Comparison of ENCODE assay signal across 8 cellular contexts in the genomic region with DNA sequence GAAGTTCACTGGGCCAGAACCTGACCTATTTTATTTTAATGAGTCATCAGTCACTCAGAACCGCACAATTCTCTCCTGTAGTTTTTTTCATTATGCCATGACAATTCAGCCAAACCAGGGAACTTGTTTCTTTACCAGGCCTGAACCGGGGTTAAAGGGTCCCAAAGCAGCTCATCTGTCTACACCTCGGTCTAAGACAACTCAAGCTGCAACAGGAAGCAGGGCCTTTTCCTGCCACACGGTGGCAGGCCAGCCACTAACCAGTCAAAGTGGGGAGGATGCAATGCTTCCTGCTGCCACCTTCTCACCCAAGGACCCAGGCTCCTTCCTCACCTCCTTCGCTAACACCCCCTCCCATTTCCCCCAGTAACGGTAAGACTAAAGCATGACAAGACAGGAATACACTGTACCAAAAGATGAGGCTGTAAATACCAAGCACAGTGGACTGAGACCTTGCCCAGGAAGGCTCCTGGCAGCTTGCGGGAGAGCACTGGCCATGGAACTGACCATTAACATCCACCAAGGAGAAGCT. TPM values are rescaled to one million over a fixed set of nuclear protein-coding genes. Genes with fewer than 3 reads are reported as not detected.
DNase-seq lines count a peak whose midpoint lies in the region; ATAC-seq and TF ChIP-seq lines count a peak whose summit lies in the region.

No MANE protein-coding gene starts in this region.

- H3K27ac ChIP-seq in Peyer's patch (no peak overlapping the region), foreskin keratinocyte (no peak overlapping the region)

- H3K27me3 ChIP-seq in Peyer's patch = no peaks in the 10 kb centered on the region
- no peaks in the 10 kb centered on the region for H3K27me3 ChIP-seq in foreskin keratinocyte

- DNase-seq in SIG-M5 treated with dmso at 0.1 percent for 504 hours (lab: John Stamatoyannopoulos, UW; ENCODE audit: unreplicated experiment) (peak; percentile 72), SIG-M5 (lab: John Stamatoyannopoulos, UW) (no peak), Peyer's patch (peak; percentile 66 to 89 (median 70)), activated T-helper 1 cell treated with Interleukin-2 at 50 U/mL for 16 hours (ENCODE audit: low read depth) (peak; percentile 51), foreskin keratinocyte (peak in 1 of 2 donors; percentile 33), posterior cingulate gyrus (peak in 9 of 10 donors; percentile 46 to 94 (median 61)), GF-D8 (lab: John Stamatoyannopoulos, UW) (no peak)

- peak; percentile 71 to 90 (median 86) for TF ChIP-seq CTCF in Peyer's patch (IDR thresholded peaks at IDR 0.05)
- peak; percentile 85 for TF ChIP-seq CTCF in foreskin keratinocyte (conservative IDR thresholded peaks at IDR 0.05)

- H3K4me1 ChIP-seq in Peyer's patch = no peaks in the 10 kb centered on the region
- H3K4me1 ChIP-seq in foreskin keratinocyte = no peaks in the 10 kb centered on the region

- no peak for TF ChIP-seq POLR2A in Peyer's patch (IDR thresholded peaks at IDR 0.05)

- H3K4me3 ChIP-seq in Peyer's patch = no peak overlapping the region

- H3K36me3 ChIP-seq in Peyer's patch = no peaks in the 10 kb centered on the region

- ATAC-seq in HG02981 (IDR thresholded peaks at IDR 0.05; ENCODE audit: unreplicated experiment) (peak; percentile 90), foreskin keratinocyte (peak; percentile 81)

- H3K9me3 ChIP-seq in Peyer's patch = no peaks in the 10 kb centered on the region

- intact Hi-C loops in posterior cingulate gyrus (cut with DNase I) = loop anchor here (2.0 to 10.0 kb wide), 4 partner anchors 56 to 548 kb away; partner anchors contain the start of gene ACKR3

RNA-seq across cellular contexts. Expression of gene ACKR3, which starts 56.7 kb away (rescaled TPM):
- total RNA-seq in Peyer's patch = 10 to 100 TPM in 3 of 4 donors, 1 to 10 TPM in 1; 6.3 to 49.5 (median 22.2) TPM
- 1.8 and 2.8 TPM in 2 replicates for total RNA-seq in foreskin keratinocyte
- 1.3 and 1.6 TPM in 2 replicates for polyA plus RNA-seq in foreskin keratinocyte

Comparison
In these comparisons a context has a peak if more than half of its experiments do, and no peak if none do; other contexts are left out.
1. DNase-seq: peak in SIG-M5 treated with dmso at 0.1 percent for 504 hours (single experiment), Peyer's patch (3 of 3), activated T-helper 1 cell treated with Interleukin-2 at 50 U/mL for 16 hours (single experiment) and posterior cingulate gyrus (9 of 10); none in SIG-M5 (single experiment) and GF-D8 (single experiment).